Comparison of ENCODE assay signal across 8 cellular contexts in genomic region chr12:56634837-56635538, GRCh38. TPM values are rescaled to one million over a fixed set of nuclear protein-coding genes. Genes with fewer than 3 reads are reported as not detected.
A peak's percentile ranks its signal among the peaks of the same experiment; 100 is the strongest.
DNase-seq lines count a peak whose midpoint lies in the region; ATAC-seq and TF ChIP-seq lines count a peak whose summit lies in the region.

No MANE protein-coding gene starts in this region.

- TF ChIP-seq POLR2A in tibial nerve (IDR thresholded peaks at IDR 0.05): peak in 1 of 2 donors; percentile 64

- no peaks in the 10 kb centered on the region for H3K9me3 ChIP-seq in CD8-positive, alpha-beta T cell (ENCODE audit: low read length)
- H3K9me3 ChIP-seq in tibial nerve: no peaks in the 10 kb centered on the region

- WGBS in tibial nerve, 2 donors: 2% methylated on average over 27 to 45 of the region's 45 CpGs

- no peaks in the 10 kb centered on the region for H3K27me3 ChIP-seq in CD8-positive, alpha-beta T cell (ENCODE audit: insufficient read depth, low read length)
- no peaks in the 10 kb centered on the region for H3K27me3 ChIP-seq in tibial nerve

- H3K27ac ChIP-seq in CD8-positive, alpha-beta T cell (ENCODE audit: low read depth, low read length): peak overlapping the region; percentile 79
- H3K27ac ChIP-seq in tibial nerve: peak overlapping the region; percentile 96 to 99 (median 97)

- H3K36me3 ChIP-seq in CD8-positive, alpha-beta T cell (ENCODE audit: insufficient read depth, low read length): peaks cover 25% of the 10 kb centered on the region
- peaks cover 7 to 25% (median 13%) of the 10 kb centered on the region in 3 donors for H3K36me3 ChIP-seq in tibial nerve

- no peak for TF ChIP-seq CTCF in CD8-positive, alpha-beta T cell (IDR thresholded peaks at IDR 0.05)
- TF ChIP-seq CTCF in LNCaP clone FGC (IDR thresholded peaks at IDR 0.05; ENCODE audit: control insufficient read depth, extremely low read depth, insufficient read depth) (peak; percentile 56), tibial nerve (IDR thresholded peaks at IDR 0.05) (peak; percentile 21 to 65 (median 42))

- H3K27me3 Mint-ChIP-seq in CD8-positive, alpha-beta T cell (ENCODE audit: low read depth): no peaks in the 10 kb centered on the region
- H3K27me3 Mint-ChIP-seq in natural killer cell treated with Interleukin-12 subunit alpha and Interleukin-12 subunit beta and Interleukin-15 and Interleukin-18, amount 100 ng/mL, for 72 hours: no peaks in the 10 kb centered on the region

- peak; percentile 14 for ATAC-seq in CD8-positive, alpha-beta T cell
- peak; percentile 35 for ATAC-seq in GM21381 (IDR thresholded peaks at IDR 0.05; ENCODE audit: unreplicated experiment)
- peak; percentile 55 to 64 for ATAC-seq in natural killer cell treated with Interleukin-12 subunit alpha and Interleukin-12 subunit beta and Interleukin-15 and Interleukin-18, amount 100 ng/mL, for 72 hours

- peak; percentile 30 to 77 (median 65) for DNase-seq in CD8-positive, alpha-beta T cell
- peak; percentile 77 for DNase-seq in LNCaP clone FGC (ENCODE audit: low read depth)
- DNase-seq in RPMI8226: peak; percentile 90
- DNase-seq in activated gamma-delta T cell treated with Interleukin-2 at 50 U/mL for 16 hours: peak; percentile 64
- DNase-seq in fibroblast of the conjunctiva (ENCODE audit: low read depth): peak; percentile 69
- DNase-seq in natural killer cell treated with Interleukin-12 subunit alpha and Interleukin-12 subunit beta and Interleukin-15 and Interleukin-18, amount 100 ng/mL, for 72 hours (ENCODE audit: low spot score): peak; percentile 79
- peak in 1 of 2 donors; percentile 52 for DNase-seq in tibial nerve (ENCODE audit: low spot score in 2 of 2)

- CTCF ChIA-PET in CD8-positive, alpha-beta T cell (lab: Charles Lee): interaction anchor here (0.9 to 3.0 kb wide), 8 partner anchors 12 to 121 kb away, joined by 3 to 26 read pairs (median 8); partner anchors contain the start of gene ATP5F1B

- H3K36me3 Mint-ChIP-seq in CD8-positive, alpha-beta T cell: peaks cover 41% of the 10 kb centered on the region
- H3K36me3 Mint-ChIP-seq in natural killer cell treated with Interleukin-12 subunit alpha and Interleukin-12 subunit beta and Interleukin-15 and Interleukin-18, amount 100 ng/mL, for 72 hours: peaks cover 27% of the 10 kb centered on the region

- no peaks in the 10 kb centered on the region for H3K9me3 Mint-ChIP-seq in CD8-positive, alpha-beta T cell
- no peaks in the 10 kb centered on the region for H3K9me3 Mint-ChIP-seq in natural killer cell treated with Interleukin-12 subunit alpha and Interleukin-12 subunit beta and Interleukin-15 and Interleukin-18, amount 100 ng/mL, for 72 hours

- peak in 1 of 2 donors; percentile 71 for TF ChIP-seq EP300 in tibial nerve (IDR thresholded peaks at IDR 0.05)

- intact Hi-C loops in CD8-positive, alpha-beta T cell (cut with DNase I, micrococcal nuclease): loop anchor here (5.0 to 10.0 kb wide), 7 partner anchors 33 to 810 kb away; partner anchors contain the start of genes DNAJC14 (in 1 of the 2), NAB2 (in 1 of the 2), PYM1 (in 1 of the 2) and RAB5B (in 1 of the 2)

- H3K4me3 Mint-ChIP-seq in CD8-positive, alpha-beta T cell: peak overlapping the region; percentile 98
- H3K4me3 Mint-ChIP-seq in natural killer cell treated with Interleukin-12 subunit alpha and Interleukin-12 subunit beta and Interleukin-15 and Interleukin-18, amount 100 ng/mL, for 72 hours: peak overlapping the region; percentile 99

- H3K4me1 Mint-ChIP-seq in CD8-positive, alpha-beta T cell (ENCODE audit: low read depth): peaks cover 72% of the 10 kb centered on the region
- H3K4me1 Mint-ChIP-seq in natural killer cell treated with Interleukin-12 subunit alpha and Interleukin-12 subunit beta and Interleukin-15 and Interleukin-18, amount 100 ng/mL, for 72 hours (ENCODE audit: low read depth in 2 of 2): peaks cover 57 to 66% of the 10 kb centered on the region in 2 donors

- POLR2A ChIA-PET in CD8-positive, alpha-beta T cell (lab: Charles Lee): interaction anchor here (0.7 to 5.5 kb wide), 7 partner anchors 10 to 91 kb away, joined by 3 to 58 read pairs (median 12); partner anchors contain the start of genes ATP5F1B, NACA and PTGES3

- peaks cover 58% of the 10 kb centered on the region for H3K4me1 ChIP-seq in CD8-positive, alpha-beta T cell (ENCODE audit: insufficient read depth, low read length)
- peaks cover 0 to 61% (median 43%) of the 10 kb centered on the region in 4 donors for H3K4me1 ChIP-seq in tibial nerve

- H3K4me3 ChIP-seq in CD8-positive, alpha-beta T cell (ENCODE audit: low read depth, low read length): peak overlapping the region; percentile 58
- H3K4me3 ChIP-seq in LNCaP clone FGC (ENCODE audit: low read depth, low read length): peak overlapping the region; percentile 96
- peak overlapping the region; percentile 75 to 84 (median 78) for H3K4me3 ChIP-seq in tibial nerve

- H3K27ac Mint-ChIP-seq in CD8-positive, alpha-beta T cell: peak overlapping the region; percentile 97
- peak overlapping the region; percentile 87 to 97 for H3K27ac Mint-ChIP-seq in natural killer cell treated with Interleukin-12 subunit alpha and Interleukin-12 subunit beta and Interleukin-15 and Interleukin-18, amount 100 ng/mL, for 72 hours

RNA-seq across cellular contexts. Expression of gene BAZ2A, which starts 4.9 kb away (rescaled TPM):
- 100 to 1,000 TPM; 197 to 198 TPM for total RNA-seq in CD8-positive, alpha-beta T cell
- 100 to 1,000 TPM; 140 to 153 TPM for total RNA-seq in natural killer cell treated with Interleukin-12 subunit alpha and Interleukin-12 subunit beta and Interleukin-15 and Interleukin-18, amount 100 ng/mL, for 72 hours
- 100 to 1,000 TPM; 117 to 178 (median 159) TPM for total RNA-seq in tibial nerve

RNA-seq across cellular contexts. Expression of gene ATP5F1B, which starts 10.8 kb away (rescaled TPM):
- total RNA-seq in CD8-positive, alpha-beta T cell: 100 to 1,000 TPM; 417 to 429 TPM
- 100 to 1,000 TPM; 663 to 739 TPM for total RNA-seq in natural killer cell treated with Interleukin-12 subunit alpha and Interleukin-12 subunit beta and Interleukin-15 and Interleukin-18, amount 100 ng/mL, for 72 hours
- 100 to 1,000 TPM; 293 to 326 (median 296) TPM for total RNA-seq in tibial nerve

RNA-seq across cellular contexts. Expression of gene PTGES3, which starts 53.1 kb away (rescaled TPM):
- 100 to 1,000 TPM; 148 to 154 TPM for total RNA-seq in CD8-positive, alpha-beta T cell
- 100 to 1,000 TPM; 201 to 270 TPM for total RNA-seq in natural killer cell treated with Interleukin-12 subunit alpha and Interleukin-12 subunit beta and Interleukin-15 and Interleukin-18, amount 100 ng/mL, for 72 hours
- 10 to 100 TPM; 71.0 to 84.0 (median 77.2) TPM for total RNA-seq in tibial nerve
